ENCODE assay signal across 18 cellular contexts in the genomic region with DNA sequence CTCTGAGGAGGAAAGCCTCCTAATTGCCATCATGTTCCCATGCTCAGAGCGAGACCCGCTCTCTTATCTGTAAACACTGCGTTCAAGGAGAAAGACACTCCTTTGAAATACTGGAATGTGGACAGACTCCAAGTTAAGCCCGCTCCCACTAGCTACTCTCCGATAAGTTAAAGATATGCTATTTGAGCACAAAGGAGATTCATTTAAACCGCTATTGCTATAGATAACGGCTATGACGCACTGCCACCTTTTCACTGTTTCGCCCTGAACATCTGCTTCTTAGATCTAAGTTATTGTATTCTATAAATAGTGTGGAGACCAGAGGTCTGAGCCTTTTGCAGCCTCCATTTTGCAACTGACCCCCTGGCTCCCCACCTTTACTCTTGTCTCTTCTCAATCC.
A peak's percentile ranks its signal among the peaks of the same experiment; 100 is the strongest.
DNase-seq lines count a peak whose midpoint lies in the region; ATAC-seq and TF ChIP-seq lines count a peak whose summit lies in the region.
"Had no signal": no experiment of that assay in that cellular context is flagged by ENCODE, and none has a peak within 500 bp of the region (broad histone marks: within the 10 kb centered on the region; RNA-seq: fewer than 3 reads in every experiment).

No MANE protein-coding gene starts in this region.

- DNase-seq in NCI-H748 (lab: John Stamatoyannopoulos, UW; ENCODE audit: unreplicated experiment) (peak; percentile 13), NCI-H748 treated with DMSO at 0.1 percent for 48 hours (lab: John Stamatoyannopoulos, UW) (no peak), amniotic epithelial cell (ENCODE audit: low read depth) (peak; percentile 37), type B pancreatic cell (ENCODE audit: extremely low spot score, unreplicated experiment) (no peak), superior temporal gyrus (ENCODE audit: extremely low spot score) (no peak)
- DNase-seq in stimulated activated naive B cell treated with anti-CD40 and anti-IgM and Interleukin-4, amounts not matched to agents 10 μg/mL and 1 μg/mL and 100 μg/mL, for 72 hours: no peak
- no peak for DNase-seq in activated T-cell treated with anti-CD3 and anti-CD28 coated beads, Interleukin-2, amount 50 U/mL, for 48 hours
- DNase-seq: 8988T, DMS53, GDM1, Kasumi-1, NCI-H1694 treated with DMSO at 0.1 percent for 48 hours, NCI-H2081 treated with DMSO at 0.1 percent for 48 hours, NCI-H510A treated with DMSO at 0.1 percent for 48 hours, OCI-M1 had no signal

- ATAC-seq in stimulated activated naive B cell treated with anti-CD40 and anti-IgM and Interleukin-4, amounts not matched to agents 10 μg/mL and 1 μg/mL and 100 μg/mL, for 72 hours (replicated peaks): no peak
- ATAC-seq: Right ventricle myocardium inferior had no signal

- H3K27me3 Mint-ChIP-seq in nephron (ENCODE audit: low read depth) (no peaks in the 10 kb centered on the region), type B pancreatic cell (no peaks in the 10 kb centered on the region)
- H3K27me3 Mint-ChIP-seq in stimulated activated naive B cell treated with anti-CD40 and anti-IgM and Interleukin-4, amounts not matched to agents 10 μg/mL and 1 μg/mL and 100 μg/mL, for 72 hours: peaks cover 36 to 59% of the 10 kb centered on the region in 2 donors

- H3K9me3 Mint-ChIP-seq in nephron (no peaks in the 10 kb centered on the region), type B pancreatic cell (no peaks in the 10 kb centered on the region)
- H3K9me3 Mint-ChIP-seq in stimulated activated naive B cell treated with anti-CD40 and anti-IgM and Interleukin-4, amounts not matched to agents 10 μg/mL and 1 μg/mL and 100 μg/mL, for 72 hours: peaks cover 0 to 2% of the 10 kb centered on the region in 2 donors

- TF ChIP-seq CTCF in nephron (IDR thresholded peaks at IDR 0.05; ENCODE audit: unreplicated experiment in 3 of 3) (no peak), type B pancreatic cell (conservative IDR thresholded peaks at IDR 0.05) (no peak)

- H3K27ac Mint-ChIP-seq in nephron (peak overlapping the region; percentile 83 to 94 (median 92)), type B pancreatic cell (peak overlapping the region; percentile 8)
- no peak overlapping the region for H3K27ac Mint-ChIP-seq in stimulated activated naive B cell treated with anti-CD40 and anti-IgM and Interleukin-4, amounts not matched to agents 10 μg/mL and 1 μg/mL and 100 μg/mL, for 72 hours
- H3K27ac Mint-ChIP-seq: IgD-negative memory B cell had no signal

- H3K36me3 Mint-ChIP-seq in nephron (ENCODE audit: low read depth) (no peaks in the 10 kb centered on the region), type B pancreatic cell (no peaks in the 10 kb centered on the region)
- H3K36me3 Mint-ChIP-seq in stimulated activated naive B cell treated with anti-CD40 and anti-IgM and Interleukin-4, amounts not matched to agents 10 μg/mL and 1 μg/mL and 100 μg/mL, for 72 hours: no peaks in the 10 kb centered on the region

- H3K4me3 Mint-ChIP-seq in nephron (peak overlapping the region; percentile 9 to 86 (median 33)), type B pancreatic cell (peak overlapping the region; percentile 11)
- no peak overlapping the region for H3K4me3 Mint-ChIP-seq in stimulated activated naive B cell treated with anti-CD40 and anti-IgM and Interleukin-4, amounts not matched to agents 10 μg/mL and 1 μg/mL and 100 μg/mL, for 72 hours

- H3K4me1 Mint-ChIP-seq in nephron (peaks cover 27% of the 10 kb centered on the region), type B pancreatic cell (ENCODE audit: unreplicated experiment) (peaks cover 17% of the 10 kb centered on the region)
- peaks cover 4 to 5% of the 10 kb centered on the region in 2 donors for H3K4me1 Mint-ChIP-seq in stimulated activated naive B cell treated with anti-CD40 and anti-IgM and Interleukin-4, amounts not matched to agents 10 μg/mL and 1 μg/mL and 100 μg/mL, for 72 hours

Comparison
In these comparisons a context has a peak if more than half of its experiments do, and no peak if none do; other contexts are left out.
1. DNase-seq: peak in NCI-H748 (single experiment) and amniotic epithelial cell (single experiment); none in NCI-H748 treated with DMSO at 0.1 percent for 48 hours (single experiment), type B pancreatic cell (single experiment), stimulated activated naive B cell treated with anti-CD40 and anti-IgM and Interleukin-4, amounts not matched to agents 10 μg/mL and 1 μg/mL and 100 μg/mL, for 72 hours (single experiment), superior temporal gyrus (single experiment) and activated T-cell treated with anti-CD3 and anti-CD28 coated beads, Interleukin-2, amount 50 U/mL, for 48 hours (0 of 2).
2. H3K4me3 Mint-ChIP-seq: peak in nephron (3 of 3) and type B pancreatic cell (single experiment); none in stimulated activated naive B cell treated with anti-CD40 and anti-IgM and Interleukin-4, amounts not matched to agents 10 μg/mL and 1 μg/mL and 100 μg/mL, for 72 hours (0 of 2).